Comparison of ENCODE assay signal across 35 cellular contexts in the genomic region with DNA sequence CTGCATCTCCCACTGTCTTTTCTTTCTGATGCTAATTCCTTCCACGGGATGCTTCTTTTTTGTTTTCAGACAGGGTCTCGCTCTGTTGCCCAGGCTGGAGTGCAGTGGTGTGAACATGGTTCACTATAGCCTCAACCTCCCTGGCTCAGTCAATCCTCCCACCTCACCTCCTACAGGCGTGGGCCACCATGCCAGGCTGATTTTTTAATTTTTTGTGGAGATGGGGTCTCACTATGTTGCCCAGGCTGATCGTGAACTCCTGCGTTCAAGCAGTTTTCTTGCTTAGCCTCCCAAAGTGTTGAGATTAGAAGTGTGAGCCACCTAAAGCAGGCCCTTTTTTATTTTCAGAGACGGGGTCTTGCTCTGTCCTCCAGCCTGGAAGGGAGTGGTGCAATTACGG. TPM values are rescaled to one million over a fixed set of nuclear protein-coding genes. Genes with fewer than 3 reads are reported as not detected.
DNase-seq lines count a peak whose midpoint lies in the region; ATAC-seq and TF ChIP-seq lines count a peak whose summit lies in the region.
"Had no signal": no experiment of that assay in that cellular context is flagged by ENCODE, and none has a peak within 500 bp of the region (broad histone marks: within the 10 kb centered on the region; RNA-seq: fewer than 3 reads in every experiment).

No MANE protein-coding gene starts in this region.

- TF ChIP-seq CTCF in left ventricle myocardium inferior (IDR thresholded peaks at IDR 0.05; ENCODE audit: borderline replicate concordance): no peak
- TF ChIP-seq CTCF in endothelial cell (IDR thresholded peaks at IDR 0.05; ENCODE audit: unreplicated experiment): no peak
- no peak for TF ChIP-seq CTCF in gastroesophageal sphincter (IDR thresholded peaks at IDR 0.05)

- ATAC-seq in left ventricle myocardium superior (no peak), GM19023 (IDR thresholded peaks at IDR 0.05; ENCODE audit: unreplicated experiment) (no peak), gastroesophageal sphincter (no peak)
- ATAC-seq: esophagus mucosa, heart left ventricle, PC-3, right lobe of liver, Right ventricle myocardium inferior had no signal

- H3K4me3 Mint-ChIP-seq in T-helper 1 cell treated with Interleukin-12 subunit alpha and Interleukin-12 subunit beta and Interleukin-4 antibody, amounts not matched to agents 30 μg/mL and 1 μg/mL, for 36 hours: no peak overlapping the region
- peak overlapping the region; percentile 37 for H3K4me3 Mint-ChIP-seq in endothelial cell (ENCODE audit: unreplicated experiment)
- H3K4me3 Mint-ChIP-seq: CD14-positive monocyte; dendritic cell treated with granulocyte-macrophage colony-stimulating factor and Interleukin-4, amounts not matched to agents 40 ng/mL and 50 ng/mL, for 4 days; H9 had no signal

- no peak for TF ChIP-seq EP300 in gastroesophageal sphincter (IDR thresholded peaks at IDR 0.05)

- H3K36me3 ChIP-seq in left ventricle myocardium inferior (peaks cover 57% of the 10 kb centered on the region), gastroesophageal sphincter (peaks cover 0 to 77% of the 10 kb centered on the region in 2 donors)

- H3K27me3 ChIP-seq in left ventricle myocardium inferior (ENCODE audit: low read depth) (no peaks in the 10 kb centered on the region), gastroesophageal sphincter (no peaks in the 10 kb centered on the region)
- H3K27me3 ChIP-seq: heart left ventricle, right lobe of liver had no signal

- peaks cover 20% of the 10 kb centered on the region for H3K4me1 Mint-ChIP-seq in T-helper 1 cell treated with Interleukin-12 subunit alpha and Interleukin-12 subunit beta and Interleukin-4 antibody, amounts not matched to agents 30 μg/mL and 1 μg/mL, for 36 hours (ENCODE audit: low read depth)
- peaks cover 11% of the 10 kb centered on the region for H3K4me1 Mint-ChIP-seq in endothelial cell (ENCODE audit: unreplicated experiment)

- WGBS in gastroesophageal sphincter (ENCODE audit: low coverage in 1 of 2), 2 donors: 96 to 100% methylated on average over 3 to 7 of the region's 7 CpGs

- no peaks in the 10 kb centered on the region for H3K27me3 Mint-ChIP-seq in T-helper 1 cell treated with Interleukin-12 subunit alpha and Interleukin-12 subunit beta and Interleukin-4 antibody, amounts not matched to agents 30 μg/mL and 1 μg/mL, for 36 hours (ENCODE audit: low read depth)
- H3K27me3 Mint-ChIP-seq in endothelial cell (ENCODE audit: unreplicated experiment): peaks cover 10% of the 10 kb centered on the region
- H3K27me3 Mint-ChIP-seq: dendritic cell treated with granulocyte-macrophage colony-stimulating factor and Interleukin-4, amounts not matched to agents 40 ng/mL and 50 ng/mL, for 4 days; progenitor cell of endocrine pancreas had no signal

- intact Hi-C loops in left ventricle myocardium inferior (cut with micrococcal nuclease) (no loop called here), left ventricle myocardium superior (cut with micrococcal nuclease) (no loop called here)

- peaks cover 54% of the 10 kb centered on the region for H3K4me1 ChIP-seq in left ventricle myocardium inferior
- peaks cover 0 to 27% (median 21%) of the 10 kb centered on the region in 3 donors for H3K4me1 ChIP-seq in gastroesophageal sphincter

- H3K27ac ChIP-seq in left ventricle myocardium inferior (replicated peaks) (peak overlapping the region; percentile 91), gastroesophageal sphincter (no peak overlapping the region)
- H3K27ac ChIP-seq: 22Rv1, HL-60, KMS-11, right lobe of liver had no signal

- no peaks in the 10 kb centered on the region for H3K9me3 ChIP-seq in left ventricle myocardium inferior (replicated peaks)
- no peaks in the 10 kb centered on the region for H3K9me3 ChIP-seq in gastroesophageal sphincter
- H3K9me3 ChIP-seq: heart left ventricle, right lobe of liver, SK-N-SH had no signal

- H3K4me3 ChIP-seq in left ventricle myocardium inferior (no peak overlapping the region), gastroesophageal sphincter (no peak overlapping the region)
- H3K4me3 ChIP-seq: heart left ventricle, right lobe of liver had no signal

- no peak for TF ChIP-seq POLR2A in gastroesophageal sphincter (IDR thresholded peaks at IDR 0.05)

- H3K9me3 Mint-ChIP-seq in T-helper 1 cell treated with Interleukin-12 subunit alpha and Interleukin-12 subunit beta and Interleukin-4 antibody, amounts not matched to agents 30 μg/mL and 1 μg/mL, for 36 hours: no peaks in the 10 kb centered on the region
- H3K9me3 Mint-ChIP-seq in endothelial cell (ENCODE audit: unreplicated experiment): no peaks in the 10 kb centered on the region
- H3K9me3 Mint-ChIP-seq: activated T-helper 2 cell treated with anti-CD3 and anti-CD28 coated beads, Interferon-gamma antibody, Interleukin-2, Interleukin-4, amounts not matched to agents 10 μg/mL and 5 μg/mL and 100 μg/mL, durations not matched to agents 14 hours and 24 hours and 36 hours; dendritic cell treated with granulocyte-macrophage colony-stimulating factor and Interleukin-4, amounts not matched to agents 40 ng/mL and 50 ng/mL, for 4 days; H9 had no signal

- H3K36me3 Mint-ChIP-seq in T-helper 1 cell treated with Interleukin-12 subunit alpha and Interleukin-12 subunit beta and Interleukin-4 antibody, amounts not matched to agents 30 μg/mL and 1 μg/mL, for 36 hours (ENCODE audit: low read depth): peaks cover 21% of the 10 kb centered on the region
- H3K36me3 Mint-ChIP-seq in endothelial cell (ENCODE audit: low read depth, unreplicated experiment): peaks cover 26% of the 10 kb centered on the region

- peak overlapping the region; percentile 10 for H3K27ac Mint-ChIP-seq in T-helper 1 cell treated with Interleukin-12 subunit alpha and Interleukin-12 subunit beta and Interleukin-4 antibody, amounts not matched to agents 30 μg/mL and 1 μg/mL, for 36 hours
- H3K27ac Mint-ChIP-seq in endothelial cell (ENCODE audit: unreplicated experiment): no peak overlapping the region
- H3K27ac Mint-ChIP-seq: activated T-helper 2 cell treated with anti-CD3 and anti-CD28 coated beads, Interferon-gamma antibody, Interleukin-2, Interleukin-4, amounts not matched to agents 10 μg/mL and 5 μg/mL and 100 μg/mL, durations not matched to agents 14 hours and 24 hours and 36 hours; dendritic cell treated with granulocyte-macrophage colony-stimulating factor and Interleukin-4, amounts not matched to agents 40 ng/mL and 50 ng/mL, for 4 days; progenitor cell of endocrine pancreas had no signal

- DNase-seq in T-helper 1 cell: no peak
- no peak for DNase-seq in left ventricle myocardium inferior
- no peak for DNase-seq in left ventricle myocardium superior
- no peak for DNase-seq in endothelial cell (ENCODE audit: low spot score)
- no peak for DNase-seq in stimulated activated CD4-positive, alpha-beta T cell treated with anti-CD3 and anti-CD28 coated beads, Interleukin-1b, Interleukin-23, amount 100 ng/mL, for 48 hours
- DNase-seq: activated CD4-positive, alpha-beta T cell treated with anti-CD3 and anti-CD28 coated beads, Interleukin-2, amount 50 U/mL, for 1 hour; foreskin fibroblast; H9; heart left ventricle; kidney; MM.1S; NCI-H2029; NCI-H524 treated with DMSO at 0.1 percent for 48 hours; NK-92 treated with Interleukin-12 subunit alpha and Interleukin-12 subunit beta, amount 100 ng/mL, for 24 hours; nucleus accumbens; PC-3; right lobe of liver; SK-N-SH; stimulated activated CD4-positive, alpha-beta T cell treated with anti-CD3 and anti-CD28 coated beads, Interleukin-2, amount 100 ng/mL, for 48 hours; trophoblast cell had no signal

RNA-seq across cellular contexts. Expression of gene GYS1, which starts 4.8 kb away (rescaled TPM):
- total RNA-seq in left ventricle myocardium inferior: 138 TPM
- 103 TPM for total RNA-seq in left ventricle myocardium superior
- total RNA-seq in endothelial cell (ENCODE audit: unreplicated experiment): 45.7 TPM
- 10 to 100 TPM; 22.1 to 44.4 (median 38.5) TPM for total RNA-seq in gastroesophageal sphincter

RNA-seq across cellular contexts. Expression of gene RUVBL2, which starts 5.4 kb away (rescaled TPM):
- total RNA-seq in left ventricle myocardium inferior: 44.4 TPM
- 44.4 TPM for total RNA-seq in left ventricle myocardium superior
- 80.6 TPM for total RNA-seq in endothelial cell (ENCODE audit: unreplicated experiment)
- 10 to 100 TPM; 69.4 to 96.5 (median 84.2) TPM for total RNA-seq in gastroesophageal sphincter

RNA-seq across cellular contexts. Expression of gene FTL, which starts 23.2 kb away (rescaled TPM):
- total RNA-seq in left ventricle myocardium inferior: 834 TPM
- 684 TPM for total RNA-seq in left ventricle myocardium superior
- total RNA-seq in endothelial cell (ENCODE audit: unreplicated experiment): 1,109 TPM
- total RNA-seq in gastroesophageal sphincter: 1,000 to 10,000 TPM; 2,478 to 4,094 (median 2,824) TPM

RNA-seq across cellular contexts. Expression of gene LHB, which starts 28.6 kb away (rescaled TPM):
- total RNA-seq in left ventricle myocardium inferior (not detected), left ventricle myocardium superior (not detected), endothelial cell (ENCODE audit: unreplicated experiment) (1.4 TPM), gastroesophageal sphincter (not detected)
- total RNA-seq: activated T-helper 2 cell treated with anti-CD3 and anti-CD28 coated beads, Interferon-gamma antibody, Interleukin-2, Interleukin-4, amounts not matched to agents 10 μg/mL and 5 μg/mL and 100 μg/mL, durations not matched to agents 14 hours and 24 hours and 36 hours; esophagus mucosa; G401; H9; heart left ventricle; kidney; myocyte; PC-3; progenitor cell of endocrine pancreas; right lobe of liver; Right ventricle myocardium inferior; T-helper 2 cell treated with Interferon-gamma antibody and Interleukin-4, amounts not matched to agents 100 ng/mL and 5 ng/mL, for 36 hours had no signal

RNA-seq across cellular contexts. Expression of gene BAX, which starts 33.6 kb away (rescaled TPM):
- 25.5 TPM for total RNA-seq in left ventricle myocardium inferior
- total RNA-seq in left ventricle myocardium superior: 22.0 TPM
- 286 TPM for total RNA-seq in endothelial cell (ENCODE audit: unreplicated experiment)
- 10 to 100 TPM; 31.5 to 40.8 (median 34.8) TPM for total RNA-seq in gastroesophageal sphincter
